16 cellular contexts compared by ENCODE assay signal in genomic region chr16:1526608-1527555, GRCh38. TPM values are rescaled to one million over a fixed set of nuclear protein-coding genes. Genes with fewer than 3 reads are reported as not detected.
DNase-seq lines count a peak whose midpoint lies in the region; ATAC-seq and TF ChIP-seq lines count a peak whose summit lies in the region.
"Had no signal": no experiment of that assay in that cellular context is flagged by ENCODE, and none has a peak within 500 bp of the region (broad histone marks: within the 10 kb centered on the region; RNA-seq: fewer than 3 reads in every experiment).

No MANE protein-coding gene starts in this region.

- no peaks in the 10 kb centered on the region for H3K27me3 ChIP-seq in heart right ventricle
- H3K27me3 ChIP-seq: brain microvascular endothelial cell, gastrocnemius medialis, tibial nerve had no signal

- H3K36me3 Mint-ChIP-seq in T-helper 2 cell treated with Interferon-gamma antibody and Interleukin-4, amounts not matched to agents 5 μg/mL and 100 μg/mL, for 36 hours (ENCODE audit: low read depth): no peaks in the 10 kb centered on the region

- intact Hi-C loops in heart right ventricle (cut with DNase I): no loop called here
- intact Hi-C loops in left ventricle myocardium superior (cut with micrococcal nuclease): no loop called here

- WGBS in heart right ventricle, 2 donors: 85 to 89% methylated on average over 31 to 38 of the region's 38 CpGs

- peaks cover 0 to 25% (median 0%) of the 10 kb centered on the region in 9 donors for H3K36me3 ChIP-seq in heart right ventricle
- H3K36me3 ChIP-seq: brain microvascular endothelial cell, gastrocnemius medialis had no signal

- no peaks in the 10 kb centered on the region for H3K9me3 ChIP-seq in heart right ventricle
- H3K9me3 ChIP-seq: gastrocnemius medialis, tibial nerve had no signal

- no peak overlapping the region for H3K4me3 ChIP-seq in heart right ventricle
- H3K4me3 ChIP-seq: gastrocnemius medialis, tibial nerve had no signal

- ATAC-seq in heart right ventricle (no peak), left ventricle myocardium superior (no peak), GM18867 (IDR thresholded peaks at IDR 0.05; ENCODE audit: unreplicated experiment) (no peak)
- peak; percentile 49 for ATAC-seq in stimulated activated naive CD8-positive, alpha-beta T cell treated with anti-CD3 and anti-CD28 coated beads, Interleukin-15, amount 100 ng/mL, for 72 hours
- ATAC-seq: gastrocnemius medialis had no signal

- H3K9me3 Mint-ChIP-seq in T-helper 2 cell treated with Interferon-gamma antibody and Interleukin-4, amounts not matched to agents 5 μg/mL and 100 μg/mL, for 36 hours: no peaks in the 10 kb centered on the region
- no peaks in the 10 kb centered on the region for H3K9me3 Mint-ChIP-seq in stimulated activated naive CD8-positive, alpha-beta T cell treated with anti-CD3 and anti-CD28 coated beads, Interleukin-15, amount 100 ng/mL, for 72 hours

- peak overlapping the region in 8 of 10 donors; percentile 2 to 65 (median 44) for H3K27ac ChIP-seq in heart right ventricle
- H3K27ac ChIP-seq: brain microvascular endothelial cell, tibial nerve had no signal

- H3K27ac Mint-ChIP-seq in T-helper 2 cell treated with Interferon-gamma antibody and Interleukin-4, amounts not matched to agents 5 μg/mL and 100 μg/mL, for 36 hours: peak overlapping the region; percentile 36
- H3K27ac Mint-ChIP-seq in stimulated activated naive CD8-positive, alpha-beta T cell treated with anti-CD3 and anti-CD28 coated beads, Interleukin-15, amount 100 ng/mL, for 72 hours: peak overlapping the region; percentile 85 to 91

- TF ChIP-seq CTCF in heart right ventricle (IDR thresholded peaks at IDR 0.05): no peak

- DNase-seq in heart right ventricle (peak in 1 of 2 donors; percentile 13), left ventricle myocardium superior (no peak), NCI-H146 treated with DMSO at 0.1 percent for 48 hours (lab: John Stamatoyannopoulos, UW; ENCODE audit: unreplicated experiment) (no peak), occipital lobe (lab: John Stamatoyannopoulos, UW) (no peak)
- no peak for DNase-seq in T-helper 2 cell treated with Interferon-gamma antibody and Interleukin-4, amounts not matched to agents 5 μg/mL and 100 μg/mL, for 36 hours (ENCODE audit: low spot score)
- peak; percentile 47 for DNase-seq in central memory CD4-positive, alpha-beta T cell
- peak; percentile 34 to 40 for DNase-seq in stimulated activated naive CD8-positive, alpha-beta T cell treated with anti-CD3 and anti-CD28 coated beads, Interleukin-15, amount 100 ng/mL, for 72 hours
- DNase-seq: brain microvascular endothelial cell, DMS79 treated with DMSO at 0.1 percent for 48 hours, gastrocnemius medialis, midbrain, NCI-H2171 had no signal

- no peak overlapping the region for H3K4me3 Mint-ChIP-seq in T-helper 2 cell treated with Interferon-gamma antibody and Interleukin-4, amounts not matched to agents 5 μg/mL and 100 μg/mL, for 36 hours
- peak overlapping the region; percentile 80 to 86 for H3K4me3 Mint-ChIP-seq in stimulated activated naive CD8-positive, alpha-beta T cell treated with anti-CD3 and anti-CD28 coated beads, Interleukin-15, amount 100 ng/mL, for 72 hours

- H3K4me1 Mint-ChIP-seq in T-helper 2 cell treated with Interferon-gamma antibody and Interleukin-4, amounts not matched to agents 5 μg/mL and 100 μg/mL, for 36 hours (ENCODE audit: low read depth): peaks cover 10% of the 10 kb centered on the region
- peaks cover 28% of the 10 kb centered on the region for H3K4me1 Mint-ChIP-seq in stimulated activated naive CD8-positive, alpha-beta T cell treated with anti-CD3 and anti-CD28 coated beads, Interleukin-15, amount 100 ng/mL, for 72 hours

- H3K4me1 ChIP-seq in heart right ventricle: peaks cover 29 to 53% (median 44%) of the 10 kb centered on the region in 9 donors

- H3K27me3 Mint-ChIP-seq in T-helper 2 cell treated with Interferon-gamma antibody and Interleukin-4, amounts not matched to agents 5 μg/mL and 100 μg/mL, for 36 hours (ENCODE audit: low read depth): no peaks in the 10 kb centered on the region
- H3K27me3 Mint-ChIP-seq in stimulated activated naive CD8-positive, alpha-beta T cell treated with anti-CD3 and anti-CD28 coated beads, Interleukin-15, amount 100 ng/mL, for 72 hours: no peaks in the 10 kb centered on the region

RNA-seq across cellular contexts. Expression of gene TMEM204, which starts 6.6 kb away (rescaled TPM):
- total RNA-seq in heart right ventricle (10 to 100 TPM; 10.7 to 24.4 (median 18.1) TPM), left ventricle myocardium superior (28.8 TPM), occipital lobe (2.5 TPM)
- 10 to 100 TPM; 37.5 to 49.9 TPM for polyA plus RNA-seq in heart right ventricle
- total RNA-seq: SK-MEL-5 had no signal

RNA-seq across cellular contexts. Expression of gene TELO2, which starts 33.7 kb away (rescaled TPM):
- total RNA-seq in heart right ventricle (10 to 100 TPM; 14.5 to 22.0 (median 19.7) TPM), left ventricle myocardium superior (21.6 TPM), occipital lobe (11.7 TPM)
- 10 to 100 TPM; 27.4 to 50.5 TPM for polyA plus RNA-seq in heart right ventricle

RNA-seq across cellular contexts. Expression of gene PTX4, which starts 38.1 kb away (rescaled TPM):
- not detected for total RNA-seq in heart right ventricle
- not detected for polyA plus RNA-seq in heart right ventricle
- total RNA-seq in left ventricle myocardium superior: not detected
- total RNA-seq in occipital lobe: not detected
- total RNA-seq: osteocyte, SK-MEL-5, tibial nerve had no signal

RNA-seq across cellular contexts. Expression of gene CLCN7, which starts 52.1 kb away (rescaled TPM):
- total RNA-seq in heart right ventricle (10 to 100 TPM; 29.9 to 60.1 (median 35.1) TPM), left ventricle myocardium superior (53.2 TPM), occipital lobe (29.2 TPM)
- 10 to 100 TPM; 29.5 to 60.6 TPM for polyA plus RNA-seq in heart right ventricle

Comparison
In these comparisons a context has a peak if more than half of its experiments do, and no peak if none do; other contexts are left out.
1. DNase-seq: peak in central memory CD4-positive, alpha-beta T cell (single experiment) and stimulated activated naive CD8-positive, alpha-beta T cell treated with anti-CD3 and anti-CD28 coated beads, Interleukin-15, amount 100 ng/mL, for 72 hours (2 of 2); none in left ventricle myocardium superior (single experiment), T-helper 2 cell treated with Interferon-gamma antibody and Interleukin-4, amounts not matched to agents 5 μg/mL and 100 μg/mL, for 36 hours (single experiment), NCI-H146 treated with DMSO at 0.1 percent for 48 hours (single experiment) and occipital lobe (single experiment).